ENCODE assay signal across 2 cellular contexts in the genomic region with DNA sequence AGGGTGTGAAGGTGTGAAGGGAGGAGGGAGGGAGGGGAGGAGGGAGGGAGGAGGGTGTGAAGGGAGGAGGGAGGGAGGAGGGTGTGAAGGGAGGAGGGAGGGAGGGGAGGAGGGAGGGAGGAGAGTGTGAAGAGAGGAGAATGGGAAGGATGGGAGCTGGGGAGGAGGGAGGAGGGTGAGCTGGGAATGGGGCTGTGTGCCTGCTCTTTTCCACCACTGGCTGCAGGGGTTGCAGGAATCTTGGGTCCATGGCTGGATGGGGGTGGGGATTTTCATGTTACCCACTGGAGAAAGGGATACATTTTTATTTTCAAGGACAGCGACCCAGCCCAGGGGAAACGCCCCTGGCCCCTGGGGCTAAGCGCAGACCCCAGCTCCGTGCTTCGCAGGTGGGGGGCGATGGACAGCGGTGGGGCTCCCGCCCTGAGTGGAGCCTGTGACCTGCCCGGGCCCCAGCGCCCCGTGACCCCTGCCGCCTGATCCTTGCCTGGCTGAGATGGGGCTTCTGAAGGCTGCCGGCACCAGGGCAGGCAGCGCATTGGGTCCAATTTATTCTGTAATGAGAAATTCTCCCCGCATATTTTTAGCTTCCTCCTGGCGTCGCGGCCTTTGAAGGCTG.
A peak's percentile ranks its signal among the peaks of the same experiment; 100 is the strongest.
TF ChIP-seq lines count a peak whose summit lies in the region.

No MANE protein-coding gene starts in this region.

TF ChIP-seq in HepG2, 621 proteins besides CTCF, POLR2A, EP300 and RAD21:
- TF ChIP-seq HNRNPK (IDR thresholded peaks at IDR 0.05; ENCODE audit: low read depth, low read length, poor library complexity, severe bottlenecking), result peak; percentile 82
- TF ChIP-seq FOXJ3 (CRISPR knock-in tag; IDR thresholded peaks at IDR 0.05; ENCODE audit: borderline replicate concordance), result no peak
- peak; percentile 59; the same call in 1 of the 2 replicates for TF ChIP-seq PCBP1 (IDR thresholded peaks at IDR 0.05; ENCODE audit: borderline replicate concordance, low read depth, low read length)
- no peak for TF ChIP-seq GABPB1 (CRISPR knock-in tag; IDR thresholded peaks at IDR 0.05)
- peak; percentile 96 for TF ChIP-seq PCBP2 (optimal IDR thresholded peaks at IDR 0.05; ENCODE audit: low read depth, low read length, poor library complexity, severe bottlenecking)
- TF ChIP-seq RBM39 (IDR thresholded peaks at IDR 0.05; ENCODE audit: low read depth, low read length, poor library complexity, severe bottlenecking), result peak; percentile 50
- TF ChIP-seq ZNF263 (CRISPR knock-in tag; IDR thresholded peaks at IDR 0.05), result peak; percentile 90
- peak; percentile 3; the same call in 1 of the 2 replicates for TF ChIP-seq ZNF747 (CRISPR knock-in tag; IDR thresholded peaks at IDR 0.05; ENCODE audit: borderline replicate concordance)

TF ChIP-seq in SK-N-SH, 30 proteins besides CTCF, POLR2A, EP300 and RAD21:
- TF ChIP-seq ELF1 (IDR thresholded peaks at IDR 0.05) (no peak), NRF1 (IDR thresholded peaks at IDR 0.05; ENCODE audit: low read depth, low read length) (no peak), POLR2AphosphoS5 (IDR thresholded peaks at IDR 0.05; ENCODE audit: low read depth, low read length) (no peak), FOXJ3 (CRISPR knock-in tag; IDR thresholded peaks at IDR 0.05) (no peak), SMC3 (IDR thresholded peaks at IDR 0.05; ENCODE audit: low read depth, low read length) (no peak), EZH2phosphoT487 (IDR thresholded peaks at IDR 0.05; ENCODE audit: borderline replicate concordance, low read depth) (no peak), USF1 (IDR thresholded peaks at IDR 0.05; ENCODE audit: borderline replicate concordance, low read depth) (no peak), SIN3A (IDR thresholded peaks at IDR 0.05; ENCODE audit: borderline replicate concordance, low read depth, low read length) (no peak), NFIC (IDR thresholded peaks at IDR 0.05; ENCODE audit: borderline replicate concordance) (no peak), REST (IDR thresholded peaks at IDR 0.05; ENCODE audit: low read depth, low read length) (no peak)
